Comparison of ENCODE assay signal across 1 cellular context in the genomic region with DNA sequence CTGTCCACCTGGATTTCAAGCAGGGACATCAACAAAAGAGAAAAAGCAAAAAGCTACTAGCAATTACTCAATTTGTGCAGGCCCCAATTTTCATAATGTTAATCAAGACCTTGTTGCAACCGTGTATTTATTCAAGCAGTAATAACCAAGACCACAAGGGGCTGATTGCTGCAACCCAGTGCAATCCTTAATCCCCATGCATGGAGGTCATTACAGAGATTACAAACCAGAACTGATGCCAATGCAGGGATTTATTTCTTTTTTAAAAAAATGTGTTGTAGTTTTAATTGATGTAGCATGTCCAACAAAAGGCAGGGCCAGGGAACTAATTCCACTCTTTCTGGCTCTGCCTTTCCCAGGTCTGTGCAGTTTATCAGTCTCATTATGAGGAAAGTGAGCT.
TF ChIP-seq lines count a peak whose summit lies in the region.

No MANE protein-coding gene starts in this region.

TF ChIP-seq in liver, 16 proteins besides CTCF, POLR2A, EP300 and RAD21 (continued from another document):
- TF ChIP-seq, protein P1, sequence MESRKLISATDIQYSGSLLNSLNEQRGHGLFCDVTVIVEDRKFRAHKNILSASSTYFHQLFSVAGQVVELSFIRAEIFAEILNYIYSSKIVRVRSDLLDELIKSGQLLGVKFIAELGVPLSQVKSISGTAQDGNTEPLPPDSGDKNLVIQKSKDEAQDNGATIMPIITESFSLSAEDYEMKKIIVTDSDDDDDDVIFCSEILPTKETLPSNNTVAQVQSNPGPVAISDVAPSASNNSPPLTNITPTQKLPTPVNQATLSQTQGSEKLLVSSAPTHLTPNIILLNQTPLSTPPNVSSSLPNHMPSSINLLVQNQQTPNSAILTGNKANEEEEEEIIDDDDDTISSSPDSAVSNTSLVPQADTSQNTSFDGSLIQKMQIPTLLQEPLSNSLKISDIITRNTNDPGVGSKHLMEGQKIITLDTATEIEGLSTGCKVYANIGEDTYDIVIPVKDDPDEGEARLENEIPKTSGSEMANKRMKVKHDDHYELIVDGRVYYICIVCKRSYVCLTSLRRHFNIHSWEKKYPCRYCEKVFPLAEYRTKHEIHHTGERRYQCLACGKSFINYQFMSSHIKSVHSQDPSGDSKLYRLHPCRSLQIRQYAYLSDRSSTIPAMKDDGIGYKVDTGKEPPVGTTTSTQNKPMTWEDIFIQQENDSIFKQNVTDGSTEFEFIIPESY (IDR thresholded peaks at IDR 0.05) = no peak
- TF ChIP-seq SP1 (IDR thresholded peaks at IDR 0.05) (no peak), HNF4A (conservative IDR thresholded peaks at IDR 0.05) (no peak), FOXA1 (IDR thresholded peaks at IDR 0.05) (no peak), TAF1 (conservative IDR thresholded peaks at IDR 0.05) (no peak), YY1 (IDR thresholded peaks at IDR 0.05) (no peak), RXRA (IDR thresholded peaks at IDR 0.05) (no peak), GABPA (IDR thresholded peaks at IDR 0.05 in 1 of 2, conservative IDR thresholded peaks at IDR 0.05 in 1 of 2) (no peak), HNF4G (IDR thresholded peaks at IDR 0.05) (no peak), NR2F2 (IDR thresholded peaks at IDR 0.05) (no peak), EGR1 (IDR thresholded peaks at IDR 0.05; ENCODE audit: low read depth in 2 of 2) (no peak), JUND (IDR thresholded peaks at IDR 0.05) (no peak)
- TF ChIP-seq, protein P2, sequence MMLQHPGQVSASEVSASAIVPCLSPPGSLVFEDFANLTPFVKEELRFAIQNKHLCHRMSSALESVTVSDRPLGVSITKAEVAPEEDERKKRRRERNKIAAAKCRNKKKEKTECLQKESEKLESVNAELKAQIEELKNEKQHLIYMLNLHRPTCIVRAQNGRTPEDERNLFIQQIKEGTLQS (IDR thresholded peaks at IDR 0.05) = no peak
- TF ChIP-seq, protein P3, sequence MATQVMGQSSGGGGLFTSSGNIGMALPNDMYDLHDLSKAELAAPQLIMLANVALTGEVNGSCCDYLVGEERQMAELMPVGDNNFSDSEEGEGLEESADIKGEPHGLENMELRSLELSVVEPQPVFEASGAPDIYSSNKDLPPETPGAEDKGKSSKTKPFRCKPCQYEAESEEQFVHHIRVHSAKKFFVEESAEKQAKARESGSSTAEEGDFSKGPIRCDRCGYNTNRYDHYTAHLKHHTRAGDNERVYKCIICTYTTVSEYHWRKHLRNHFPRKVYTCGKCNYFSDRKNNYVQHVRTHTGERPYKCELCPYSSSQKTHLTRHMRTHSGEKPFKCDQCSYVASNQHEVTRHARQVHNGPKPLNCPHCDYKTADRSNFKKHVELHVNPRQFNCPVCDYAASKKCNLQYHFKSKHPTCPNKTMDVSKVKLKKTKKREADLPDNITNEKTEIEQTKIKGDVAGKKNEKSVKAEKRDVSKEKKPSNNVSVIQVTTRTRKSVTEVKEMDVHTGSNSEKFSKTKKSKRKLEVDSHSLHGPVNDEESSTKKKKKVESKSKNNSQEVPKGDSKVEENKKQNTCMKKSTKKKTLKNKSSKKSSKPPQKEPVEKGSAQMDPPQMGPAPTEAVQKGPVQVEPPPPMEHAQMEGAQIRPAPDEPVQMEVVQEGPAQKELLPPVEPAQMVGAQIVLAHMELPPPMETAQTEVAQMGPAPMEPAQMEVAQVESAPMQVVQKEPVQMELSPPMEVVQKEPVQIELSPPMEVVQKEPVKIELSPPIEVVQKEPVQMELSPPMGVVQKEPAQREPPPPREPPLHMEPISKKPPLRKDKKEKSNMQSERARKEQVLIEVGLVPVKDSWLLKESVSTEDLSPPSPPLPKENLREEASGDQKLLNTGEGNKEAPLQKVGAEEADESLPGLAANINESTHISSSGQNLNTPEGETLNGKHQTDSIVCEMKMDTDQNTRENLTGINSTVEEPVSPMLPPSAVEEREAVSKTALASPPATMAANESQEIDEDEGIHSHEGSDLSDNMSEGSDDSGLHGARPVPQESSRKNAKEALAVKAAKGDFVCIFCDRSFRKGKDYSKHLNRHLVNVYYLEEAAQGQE (IDR thresholded peaks at IDR 0.05) = no peak
